In the genomic region with DNA sequence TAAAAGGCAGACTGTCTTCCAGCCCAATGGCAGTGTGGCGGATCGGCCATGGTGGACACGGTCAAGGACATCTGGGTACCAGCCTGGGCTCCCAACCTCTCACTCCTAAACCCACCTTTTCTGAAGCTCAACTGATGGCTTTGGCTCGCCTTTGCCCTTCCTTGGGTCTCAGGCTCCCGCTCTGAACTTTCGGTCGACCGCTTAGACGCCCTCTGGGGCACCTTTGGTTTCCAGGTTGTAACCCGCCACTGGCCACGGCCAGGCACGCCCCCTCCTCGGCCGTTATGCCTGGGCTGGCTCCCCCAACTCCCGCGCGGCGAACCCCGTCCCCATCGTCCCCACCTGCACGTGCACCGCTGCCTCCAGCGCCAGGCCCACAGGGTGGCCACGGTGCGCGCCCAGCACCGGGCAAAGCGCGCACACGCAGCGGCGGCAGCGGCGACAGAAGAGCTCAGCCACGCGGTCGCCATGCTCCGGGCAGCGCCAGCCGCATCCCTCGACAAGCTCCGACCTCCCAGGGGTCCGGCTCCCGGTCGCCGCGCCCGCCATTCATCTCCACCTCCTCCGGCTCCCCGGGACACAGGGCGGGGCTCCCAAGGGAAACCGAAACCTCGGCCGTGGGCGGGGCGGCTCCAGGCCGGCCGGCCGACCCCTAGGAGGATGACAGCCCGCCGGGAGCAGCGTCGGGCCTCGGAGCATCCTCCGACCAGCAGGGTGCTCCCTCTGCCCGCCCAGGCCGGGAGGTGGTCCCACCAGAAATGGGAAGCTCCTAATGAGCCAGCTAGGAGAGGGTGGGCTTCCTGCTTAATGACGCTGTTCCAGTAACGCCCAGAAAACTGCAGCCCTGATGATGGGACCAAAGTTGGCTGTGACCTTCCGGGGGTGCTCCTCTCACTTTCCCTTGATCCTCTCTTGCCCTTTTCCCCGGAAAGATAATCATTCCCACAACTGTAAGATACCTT, we compare ENCODE assay signal across 8 cellular contexts. TPM values are rescaled to one million over a fixed set of nuclear protein-coding genes. Genes with fewer than 3 reads are reported as not detected.
DNase-seq lines count a peak whose midpoint lies in the region; ATAC-seq and TF ChIP-seq lines count a peak whose summit lies in the region.

A gene with protein sequence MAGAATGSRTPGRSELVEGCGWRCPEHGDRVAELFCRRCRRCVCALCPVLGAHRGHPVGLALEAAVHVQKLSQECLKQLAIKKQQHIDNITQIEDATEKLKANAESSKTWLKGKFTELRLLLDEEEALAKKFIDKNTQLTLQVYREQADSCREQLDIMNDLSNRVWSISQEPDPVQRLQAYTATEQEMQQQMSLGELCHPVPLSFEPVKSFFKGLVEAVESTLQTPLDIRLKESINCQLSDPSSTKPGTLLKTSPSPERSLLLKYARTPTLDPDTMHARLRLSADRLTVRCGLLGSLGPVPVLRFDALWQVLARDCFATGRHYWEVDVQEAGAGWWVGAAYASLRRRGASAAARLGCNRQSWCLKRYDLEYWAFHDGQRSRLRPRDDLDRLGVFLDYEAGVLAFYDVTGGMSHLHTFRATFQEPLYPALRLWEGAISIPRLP (minus strand): TSS at position 583 of the 962 bp plus-strand sequence. CDS start 34 bp downstream, at position 549.

- H3K27ac Mint-ChIP-seq in nephron: no peak within 1 kb of the TSS

- H3K36me3 Mint-ChIP-seq in activated T-cell treated with anti-CD3 and anti-CD28 coated beads, Interleukin-2, amount 50 U/mL, for 4 hours (ENCODE audit: insufficient read depth): peaks cover 4% of the 10 kb centered on the region
- no peaks in the 10 kb centered on the region for H3K36me3 Mint-ChIP-seq in nephron (ENCODE audit: low read depth)

- no peaks in the 10 kb centered on the region for H3K79me2 ChIP-seq in OCI-LY1 (ENCODE audit: insufficient read depth, low read length)

- peaks cover 46% of the 10 kb centered on the region for H3K4me1 Mint-ChIP-seq in activated T-cell treated with anti-CD3 and anti-CD28 coated beads, Interleukin-2, amount 50 U/mL, for 4 hours (ENCODE audit: low read depth)
- peaks cover 14% of the 10 kb centered on the region for H3K4me1 Mint-ChIP-seq in nephron

- H3K4me3 ChIP-seq in OCI-LY1 (ENCODE audit: low read depth, low read length, poor library complexity, severe bottlenecking) (peak within 1 kb of the TSS; percentile 69), fibroblast of mammary gland (ENCODE audit: control insufficient read depth, low read depth, low read length) (peak within 1 kb of the TSS; percentile 45), thymus (ENCODE audit: low read length) (peak within 1 kb of the TSS; percentile 89)

- H3K36me3 ChIP-seq in OCI-LY1 (ENCODE audit: insufficient read depth, low read length): peaks cover 4% of the 10 kb centered on the region; the same call in 1 of the 2 replicates
- no peaks in the 10 kb centered on the region for H3K36me3 ChIP-seq in thymus (ENCODE audit: control insufficient read depth, insufficient read depth)

- H3K27me3 ChIP-seq in OCI-LY1 (ENCODE audit: insufficient read depth, low read length) (no peaks in the 10 kb centered on the region), thymus (ENCODE audit: control insufficient read depth, insufficient read depth) (no peaks in the 10 kb centered on the region)

- 4% methylated on average over 71 of the region's 71 CpGs for WGBS in thymus

- no peaks in the 10 kb centered on the region for H3K9me2 ChIP-seq in OCI-LY1 (ENCODE audit: low read depth, low read length)

- TF ChIP-seq CTCF in OCI-LY1 (IDR thresholded peaks at IDR 0.05; ENCODE audit: low read length) (peak; percentile 23; the same call in 1 of the 2 replicates), fibroblast of mammary gland (conservative IDR thresholded peaks at IDR 0.05; ENCODE audit: control insufficient read depth, insufficient read depth, low read depth, low read length) (peak; percentile 19), nephron (IDR thresholded peaks at IDR 0.05; ENCODE audit: unreplicated experiment in 3 of 3) (peak in 1 of 3 experiments; percentile 12)

- H3K9me3 ChIP-seq in OCI-LY1 (ENCODE audit: low read length) (no peaks in the 10 kb centered on the region), thymus (ENCODE audit: control insufficient read depth) (no peaks in the 10 kb centered on the region)

- H2AFZ ChIP-seq in OCI-LY1 (ENCODE audit: low read length): peak within 1 kb of the TSS; percentile 68; the same call in 1 of the 2 replicates

- peak; percentile 50 for ATAC-seq in GM19025 (IDR thresholded peaks at IDR 0.05; ENCODE audit: low read depth, unreplicated experiment)
- peak; percentile 60 for ATAC-seq in HG03354 (IDR thresholded peaks at IDR 0.05; ENCODE audit: poor library complexity, severe bottlenecking, unreplicated experiment)
- ATAC-seq in activated T-cell treated with anti-CD3 and anti-CD28 coated beads, Interleukin-2, amount 50 U/mL, for 4 hours: peak; percentile 67 to 75

- no peaks in the 10 kb centered on the region for H3K9me3 Mint-ChIP-seq in activated T-cell treated with anti-CD3 and anti-CD28 coated beads, Interleukin-2, amount 50 U/mL, for 4 hours
- no peaks in the 10 kb centered on the region for H3K9me3 Mint-ChIP-seq in nephron

- peak within 1 kb of the TSS; percentile 90 for H3K27ac ChIP-seq in OCI-LY1 (ENCODE audit: low read depth, low read length, poor library complexity, severe bottlenecking)
- H3K27ac ChIP-seq in thymus (ENCODE audit: low read depth): peak within 1 kb of the TSS; percentile 99

- H4K20me1 ChIP-seq in OCI-LY1 (ENCODE audit: insufficient read depth, low read length): no peaks in the 10 kb centered on the region

- no peaks in the 10 kb centered on the region for H3F3A ChIP-seq in OCI-LY1 (ENCODE audit: insufficient read depth, low read length)

- H3K4me3 Mint-ChIP-seq in activated T-cell treated with anti-CD3 and anti-CD28 coated beads, Interleukin-2, amount 50 U/mL, for 4 hours: peak within 1 kb of the TSS; percentile 92
- H3K4me3 Mint-ChIP-seq in nephron: peak within 1 kb of the TSS; percentile 70 to 82 (median 79)

- H3K4me1 ChIP-seq in OCI-LY1 (ENCODE audit: insufficient read depth, low read length, severe bottlenecking): peaks cover 50% of the 10 kb centered on the region
- peaks cover 22% of the 10 kb centered on the region for H3K4me1 ChIP-seq in thymus (ENCODE audit: control insufficient read depth, insufficient read depth, low read length)

- DNase-seq in AML-193 (lab: John Stamatoyannopoulos, UW) (peak; percentile 48 to 52), fibroblast of mammary gland (ENCODE audit: low read depth) (peak; percentile 44)
- peak; percentile 49 for DNase-seq in activated T-cell treated with anti-CD3 and anti-CD28 coated beads, Interleukin-2, amount 50 U/mL, for 4 hours

- H3K27me3 Mint-ChIP-seq in activated T-cell treated with anti-CD3 and anti-CD28 coated beads, Interleukin-2, amount 50 U/mL, for 4 hours (ENCODE audit: low read depth): no peaks in the 10 kb centered on the region
- peaks cover 16% of the 10 kb centered on the region for H3K27me3 Mint-ChIP-seq in nephron (ENCODE audit: low read depth)

- H3K9ac ChIP-seq in OCI-LY1 (ENCODE audit: low read length): peak within 1 kb of the TSS; percentile 65

- peak within 1 kb of the TSS; percentile 88 for H3K4me2 ChIP-seq in OCI-LY1 (ENCODE audit: low read length)

RNA-seq across cellular contexts. Expression of the gene that starts here (rescaled TPM):
- total RNA-seq in activated T-cell treated with anti-CD3 and anti-CD28 coated beads, Interleukin-2, amount 50 U/mL, for 4 hours: 10 to 100 TPM; 30.4 to 40.6 (median 32.5) TPM
- polyA plus RNA-seq in thymus: 16.4 TPM

Comparison
In these comparisons a context has a peak if more than half of its experiments do, and no peak if none do; other contexts are left out.
1. Peak in every context shown above with its lines: DNase-seq, ATAC-seq, H3K4me3 ChIP-seq and H3K27ac ChIP-seq.